In the genomic region with DNA sequence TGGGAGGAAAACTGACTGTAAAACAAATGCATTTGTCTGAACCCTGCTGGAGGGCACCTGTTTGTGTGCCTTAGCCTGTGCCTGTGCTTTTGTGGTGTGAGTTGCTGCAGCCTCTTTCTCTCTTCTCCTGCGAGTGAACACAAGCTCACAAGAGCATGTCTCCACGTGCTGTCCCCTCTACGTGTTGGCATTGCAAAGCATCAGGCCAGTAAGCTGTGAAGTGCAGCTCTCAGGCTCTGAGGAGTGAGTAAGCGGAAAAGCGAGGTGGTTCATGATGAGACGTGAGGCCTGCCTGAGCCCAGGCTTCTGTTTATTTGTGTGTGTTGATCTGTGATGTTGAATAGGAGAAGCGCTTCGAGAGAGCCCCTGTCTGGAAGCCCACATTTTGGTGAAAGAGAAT, we compare ENCODE assay signal across 12 cellular contexts.
DNase-seq lines count a peak whose midpoint lies in the region; ATAC-seq, FAIRE-seq and TF ChIP-seq lines count a peak whose summit lies in the region.
"Had no signal": no experiment of that assay in that cellular context is flagged by ENCODE, and none has a peak within 500 bp of the region (broad histone marks: within the 10 kb centered on the region; RNA-seq: fewer than 3 reads in every experiment).

No MANE protein-coding gene starts in this region.

- TF ChIP-seq CTCF in H9 (conservative IDR thresholded peaks at IDR 0.05) (no peak), bronchial epithelial cell (IDR thresholded peaks at IDR 0.05; ENCODE audit: insufficient read depth, low read length, severe bottlenecking) (no peak)

- H3K9me3 Mint-ChIP-seq in CD4-positive, CD25-positive, alpha-beta regulatory T cell: peaks cover 0 to 5% (median 0%) of the 10 kb centered on the region in 7 donors
- H3K9me3 Mint-ChIP-seq in H9: no peaks in the 10 kb centered on the region

- no peak overlapping the region for H2AFZ ChIP-seq in H9 (ENCODE audit: low read length)

- no peak overlapping the region for H4K91ac ChIP-seq in H9 (ENCODE audit: insufficient read length, low read depth, low read length)

- no peaks in the 10 kb centered on the region for H3K79me2 ChIP-seq in H9 (ENCODE audit: insufficient read depth, low read length)

- no peaks in the 10 kb centered on the region for H3K79me1 ChIP-seq in H9 (ENCODE audit: insufficient read depth, low read depth, low read length, poor library complexity, severe bottlenecking)

- H3K36me3 Mint-ChIP-seq in CD4-positive, CD25-positive, alpha-beta regulatory T cell: no peaks in the 10 kb centered on the region
- no peaks in the 10 kb centered on the region for H3K36me3 Mint-ChIP-seq in H9 (ENCODE audit: insufficient read depth in 1 of 3, low read depth in 3 of 3)

- no peak overlapping the region for H3K4me3 ChIP-seq in CD4-positive, CD25-positive, alpha-beta regulatory T cell (ENCODE audit: low read depth, low read length)
- no peak overlapping the region for H3K4me3 ChIP-seq in bronchial epithelial cell (ENCODE audit: low read depth, low read length)
- H3K4me3 ChIP-seq in muscle layer of colon (ENCODE audit: low read depth in 1 of 2, low read length in 2 of 2): no peak overlapping the region
- H3K4me3 ChIP-seq: testis had no signal

- no peak for DNase-seq in CD4-positive, CD25-positive, alpha-beta regulatory T cell
- DNase-seq in H9 (no peak), bronchial epithelial cell (ENCODE audit: low read depth) (peak; percentile 85), GM03348 (ENCODE audit: low spot score) (no peak), NCI-H82 treated with DMSO at 0.1 percent for 48 hours (lab: John Stamatoyannopoulos, UW; ENCODE audit: unreplicated experiment) (no peak)
- DNase-seq: activated CD8-positive, alpha-beta memory T cell treated with anti-CD3 and anti-CD28 coated beads for 24 hours; NCI-H526; nucleus accumbens; testis had no signal

- H3K27me3 ChIP-seq in CD4-positive, CD25-positive, alpha-beta regulatory T cell (ENCODE audit: control insufficient read depth, insufficient read depth, low read length): no peaks in the 10 kb centered on the region
- H3K27me3 ChIP-seq in H9 (ENCODE audit: insufficient read depth, low read length) (no peaks in the 10 kb centered on the region), bronchial epithelial cell (ENCODE audit: control insufficient read depth, insufficient read depth, low read length) (no peaks in the 10 kb centered on the region), muscle layer of colon (ENCODE audit: control insufficient read depth in 1 of 2, insufficient read depth in 2 of 2, low read length in 2 of 2) (no peaks in the 10 kb centered on the region)
- H3K27me3 ChIP-seq: testis had no signal

- H3K4ac ChIP-seq in H9 (ENCODE audit: low read depth, low read length): no peak overlapping the region

- no peak overlapping the region for H2BK20ac ChIP-seq in H9 (ENCODE audit: low read depth, low read length, poor library complexity, severe bottlenecking)

- H3K27me3 Mint-ChIP-seq in CD4-positive, CD25-positive, alpha-beta regulatory T cell: peaks cover 5% of the 10 kb centered on the region
- H3K27me3 Mint-ChIP-seq in H9 (ENCODE audit: low read depth): no peaks in the 10 kb centered on the region; the same call in 1 of the 2 replicates

- H4K20me1 ChIP-seq in H9 (ENCODE audit: control insufficient read depth, insufficient read depth, insufficient read length): no peaks in the 10 kb centered on the region

- H4K8ac ChIP-seq in H9 (replicated peaks; ENCODE audit: insufficient read length, low read depth, low read length): no peak overlapping the region

- no peak overlapping the region for H3K4me3 Mint-ChIP-seq in CD4-positive, CD25-positive, alpha-beta regulatory T cell
- no peak overlapping the region for H3K4me3 Mint-ChIP-seq in H9

- no CpG with 5 or more reads among the region's 8 CpGs for WGBS in H9 (ENCODE audit: extremely low coverage, insufficient read length, low lambda C conversion rate)

- no peak overlapping the region for H4K5ac ChIP-seq in H9 (ENCODE audit: insufficient read length, low read depth, low read length)

- H3K9ac ChIP-seq in H9 (ENCODE audit: extremely low read depth, insufficient read length, low read length) (no peak overlapping the region), muscle layer of colon (ENCODE audit: low read length) (no peak overlapping the region)

- no peaks in the 10 kb centered on the region for H3K9me3 ChIP-seq in CD4-positive, CD25-positive, alpha-beta regulatory T cell (ENCODE audit: control insufficient read depth in 2 of 2, low read length in 2 of 2)
- no peaks in the 10 kb centered on the region for H3K9me3 ChIP-seq in H9 (ENCODE audit: control insufficient read depth, low read depth, low read length)
- no peaks in the 10 kb centered on the region for H3K9me3 ChIP-seq in muscle layer of colon (ENCODE audit: low read length)
- H3K9me3 ChIP-seq: testis had no signal

- peaks cover 10 to 28% (median 17%) of the 10 kb centered on the region in 4 donors for H3K4me1 Mint-ChIP-seq in CD4-positive, CD25-positive, alpha-beta regulatory T cell
- H3K4me1 Mint-ChIP-seq in H9: peaks cover 8 to 11% of the 10 kb centered on the region in 2 experiments

- H2BK5ac ChIP-seq in H9 (ENCODE audit: insufficient read length, low read length): no peak overlapping the region

- ATAC-seq in CD4-positive, CD25-positive, alpha-beta regulatory T cell (ENCODE audit: low read depth in 2 of 2): no peak
- ATAC-seq in GM21723 (IDR thresholded peaks at IDR 0.05; ENCODE audit: unreplicated experiment): no peak
- ATAC-seq in GM18505 (IDR thresholded peaks at IDR 0.05; ENCODE audit: unreplicated experiment): no peak

- no peak overlapping the region for H3K27ac ChIP-seq in CD4-positive, CD25-positive, alpha-beta regulatory T cell (ENCODE audit: insufficient read depth, low read length, poor library complexity, severe bottlenecking)
- H3K27ac ChIP-seq in H9 (ENCODE audit: insufficient read length, low read depth, low read length): no peak overlapping the region
- H3K27ac ChIP-seq in muscle layer of colon (ENCODE audit: low read depth, low read length): peak overlapping the region; percentile 36
- H3K27ac ChIP-seq: testis had no signal

- peak overlapping the region; percentile 53 to 90 (median 53) for H3K27ac Mint-ChIP-seq in CD4-positive, CD25-positive, alpha-beta regulatory T cell
- peak overlapping the region in 1 of 3 experiments; percentile 0; a peak in 2 of 7 replicates for H3K27ac Mint-ChIP-seq in H9

- no peak overlapping the region for H3K23ac ChIP-seq in H9 (ENCODE audit: insufficient read length, low read depth, low read length)

- no peak overlapping the region for H3K56ac ChIP-seq in H9 (ENCODE audit: insufficient read length, low read depth, low read length)

- H3K36me3 ChIP-seq in CD4-positive, CD25-positive, alpha-beta regulatory T cell (ENCODE audit: control insufficient read depth, insufficient read depth, low read length): no peaks in the 10 kb centered on the region
- H3K36me3 ChIP-seq in bronchial epithelial cell (ENCODE audit: control insufficient read depth, insufficient read depth, low read length): no peaks in the 10 kb centered on the region
- H3K36me3 ChIP-seq in muscle layer of colon (ENCODE audit: insufficient read depth, low read length): no peaks in the 10 kb centered on the region

- H2BK15ac ChIP-seq in H9 (ENCODE audit: low read depth, low read length): no peak overlapping the region

- no peaks in the 10 kb centered on the region for H3K23me2 ChIP-seq in H9 (ENCODE audit: insufficient read length, low read depth, low read length, poor library complexity, severe bottlenecking)

- H3K4me1 ChIP-seq in CD4-positive, CD25-positive, alpha-beta regulatory T cell (ENCODE audit: control insufficient read depth, insufficient read depth, low read length, poor library complexity, severe bottlenecking): peaks cover 11% of the 10 kb centered on the region
- H3K4me1 ChIP-seq in H9 (ENCODE audit: insufficient read depth, low read length) (no peaks in the 10 kb centered on the region), muscle layer of colon (ENCODE audit: insufficient read depth, low read length) (peaks cover 27% of the 10 kb centered on the region)

- TF ChIP-seq POLR2A in GM18505 (IDR thresholded peaks at IDR 0.05; ENCODE audit: borderline replicate concordance, extremely low read depth, insufficient read depth, insufficient read length): no peak

- no peak overlapping the region for H2BK12ac ChIP-seq in H9 (ENCODE audit: insufficient read length, low read depth, low read length)

- H2AK5ac ChIP-seq in H9 (ENCODE audit: insufficient read length, low read length): no peak overlapping the region

- peak overlapping the region; percentile 65 for H3K18ac ChIP-seq in H9 (ENCODE audit: insufficient read length, low read depth, low read length)

- H3K4me2 ChIP-seq in H9 (ENCODE audit: insufficient read depth, insufficient read length, low read length): no peak overlapping the region

- peak overlapping the region; percentile 21; the same call in 1 of the 2 replicates for H3K14ac ChIP-seq in H9 (ENCODE audit: insufficient read depth, low read length)

- H3T11ph ChIP-seq in H9 (ENCODE audit: low read length): no peak overlapping the region

- no peak for FAIRE-seq in bronchial epithelial cell (lab: Jason Lieb, UNC)

- H2BK120ac ChIP-seq in H9 (ENCODE audit: low read depth, low read length, poor library complexity, severe bottlenecking): no peak overlapping the region
